Comparison of ENCODE assay signal across 8 cellular contexts in the genomic region with DNA sequence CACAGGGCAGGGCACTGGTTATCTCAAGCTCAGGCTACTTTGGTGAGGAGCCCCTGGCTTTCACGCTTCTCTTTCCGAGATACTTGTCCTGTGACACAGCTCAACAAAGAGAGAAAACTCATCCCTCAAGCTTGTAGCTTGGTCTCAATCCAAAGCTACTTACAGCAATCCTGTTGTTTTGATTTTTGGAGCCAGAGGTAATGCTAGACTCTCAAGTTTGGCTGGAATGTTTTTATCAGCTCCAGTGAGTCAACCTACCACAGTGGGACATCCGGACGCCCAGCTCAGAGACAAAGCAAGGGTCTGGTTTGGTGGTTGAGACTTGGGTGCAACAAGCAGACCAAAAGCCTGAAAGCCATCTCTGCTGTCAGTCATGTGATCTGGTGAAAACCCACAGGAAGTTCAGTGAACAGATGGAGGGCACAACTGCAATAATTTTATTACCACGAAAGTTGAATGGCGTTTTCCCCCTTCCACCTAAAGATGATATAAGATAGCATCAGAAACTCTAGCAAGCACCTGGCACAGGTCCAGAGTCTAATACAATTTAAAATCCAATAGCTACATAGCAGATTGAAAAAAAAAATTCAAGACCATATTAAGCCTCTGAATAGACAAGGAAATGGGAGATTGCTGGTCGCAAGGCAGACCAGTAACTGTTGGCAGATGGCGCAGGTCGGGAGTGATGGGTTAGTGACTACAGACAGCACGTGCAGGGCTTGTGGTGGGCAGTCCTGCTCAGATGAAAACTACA.
DNase-seq lines count a peak whose midpoint lies in the region; ATAC-seq and TF ChIP-seq lines count a peak whose summit lies in the region.

No MANE protein-coding gene starts in this region.

- H3K36me3 ChIP-seq in SJCRH30, result no peaks in the 10 kb centered on the region
- no peaks in the 10 kb centered on the region for H3K36me3 ChIP-seq in thymus (ENCODE audit: control insufficient read depth, insufficient read depth)

- WGBS in thymus, result 6% methylated on average over 10 of the region's 10 CpGs

- H3K27me3 ChIP-seq in SJCRH30 (no peaks in the 10 kb centered on the region), thymus (ENCODE audit: control insufficient read depth, insufficient read depth) (no peaks in the 10 kb centered on the region)

- H3K27ac ChIP-seq in SJCRH30 (peak overlapping the region; percentile 70), thymus (ENCODE audit: low read depth) (peak overlapping the region; percentile 47), caudate nucleus (ENCODE audit: low read depth, low read length) (no peak overlapping the region)

- peak; percentile 33 to 34 for DNase-seq in activated CD8-positive, alpha-beta memory T cell treated with anti-CD3 and anti-CD28 coated beads for 4 hours (ENCODE audit: low read depth in 2 of 2)
- DNase-seq in activated CD8-positive, alpha-beta memory T cell treated with anti-CD3 and anti-CD28 coated beads, Interleukin-2, amount 50 U/mL, for 4 hours, result no peak
- peak; percentile 74 to 78 for DNase-seq in SJCRH30
- peak; percentile 85 for DNase-seq in fibroblast of villous mesenchyme (ENCODE audit: low read depth)
- no peak for DNase-seq in caudate nucleus (lab: John Stamatoyannopoulos, UW)
- DNase-seq in D341Med (ENCODE audit: low spot score), result no peak

- TF ChIP-seq CTCF in fibroblast of villous mesenchyme (IDR thresholded peaks at IDR 0.05; ENCODE audit: insufficient read depth, low read depth, low read length), result no peak

- no peaks in the 10 kb centered on the region for H3K9me3 ChIP-seq in SJCRH30 (replicated peaks)
- H3K9me3 ChIP-seq in thymus (ENCODE audit: control insufficient read depth), result no peaks in the 10 kb centered on the region

- H3K4me3 ChIP-seq in SJCRH30, result no peak overlapping the region
- no peak overlapping the region for H3K4me3 ChIP-seq in fibroblast of villous mesenchyme (ENCODE audit: low read depth, low read length)
- no peak overlapping the region for H3K4me3 ChIP-seq in thymus (ENCODE audit: low read length)

- peaks cover 24% of the 10 kb centered on the region for H3K4me1 ChIP-seq in SJCRH30
- H3K4me1 ChIP-seq in thymus (ENCODE audit: control insufficient read depth, insufficient read depth, low read length), result peaks cover 61% of the 10 kb centered on the region

- ATAC-seq in HG03097 (IDR thresholded peaks at IDR 0.05; ENCODE audit: low FRiP score, unreplicated experiment), result no peak

Comparison
In these comparisons a context has a peak if more than half of its experiments do, and no peak if none do; other contexts are left out.
1. DNase-seq: peak in activated CD8-positive, alpha-beta memory T cell treated with anti-CD3 and anti-CD28 coated beads for 4 hours (2 of 2), SJCRH30 (2 of 2) and fibroblast of villous mesenchyme (single experiment); none in activated CD8-positive, alpha-beta memory T cell treated with anti-CD3 and anti-CD28 coated beads, Interleukin-2, amount 50 U/mL, for 4 hours (single experiment), caudate nucleus (0 of 61) and D341Med (single experiment).